In the genomic region with DNA sequence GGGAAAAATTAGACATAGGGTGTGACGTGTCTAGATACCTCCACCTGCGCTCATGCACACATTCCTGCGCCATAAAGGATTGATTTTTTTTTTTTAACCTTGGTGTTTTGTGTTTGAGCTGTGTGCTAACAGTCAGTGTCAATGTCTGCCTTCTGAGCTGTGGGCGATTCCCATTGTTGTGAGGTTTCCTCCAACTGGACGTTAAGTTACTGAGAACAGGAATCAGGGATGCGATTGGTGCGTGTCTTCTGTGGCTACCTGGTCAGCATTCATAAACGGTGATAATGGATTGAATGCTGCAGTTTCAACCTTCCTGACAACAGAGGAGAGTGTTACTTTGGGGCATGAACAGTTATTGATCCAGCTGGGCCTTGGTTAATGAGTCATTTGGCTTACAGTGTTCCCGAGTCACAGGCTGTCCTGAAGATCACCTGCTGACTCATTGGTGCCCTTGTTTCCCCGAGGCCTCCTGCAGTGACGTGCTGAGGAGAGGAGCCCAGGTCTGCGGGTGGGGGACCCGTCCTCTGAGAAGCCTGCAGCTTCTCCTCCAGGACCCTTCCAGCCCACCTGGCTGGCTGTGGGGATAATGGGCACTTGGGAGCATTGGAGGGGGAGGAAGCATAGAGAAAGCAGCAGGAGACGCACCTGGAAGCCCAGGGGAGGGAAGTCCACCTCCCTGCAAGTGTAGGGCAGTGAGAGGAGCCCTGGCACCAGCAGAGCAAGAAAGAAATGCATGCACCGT, we compare ENCODE assay signal across 12 cellular contexts. TPM values are rescaled to one million over a fixed set of nuclear protein-coding genes. Genes with fewer than 3 reads are reported as not detected.
DNase-seq lines count a peak whose midpoint lies in the region; ATAC-seq and TF ChIP-seq lines count a peak whose summit lies in the region.
"Had no signal": no experiment of that assay in that cellular context is flagged by ENCODE, and none has a peak within 500 bp of the region (broad histone marks: within the 10 kb centered on the region; RNA-seq: fewer than 3 reads in every experiment).

No MANE protein-coding gene starts in this region.

- no peaks in the 10 kb centered on the region for H3K27me3 ChIP-seq in CD8-positive, alpha-beta T cell (ENCODE audit: insufficient read depth, low read length)
- H3K27me3 ChIP-seq in adrenal gland: no peaks in the 10 kb centered on the region
- H3K27me3 ChIP-seq in left ventricle myocardium inferior (ENCODE audit: low read depth): no peaks in the 10 kb centered on the region
- H3K27me3 ChIP-seq: heart left ventricle, uterus had no signal

- H2AFZ ChIP-seq in OCI-LY7 (ENCODE audit: low read length): no peak overlapping the region

- H3K9me3 ChIP-seq in CD8-positive, alpha-beta T cell (ENCODE audit: low read length): no peaks in the 10 kb centered on the region
- no peaks in the 10 kb centered on the region for H3K9me3 ChIP-seq in adrenal gland (replicated peaks in 1 of 3)
- H3K9me3 ChIP-seq in OCI-LY7 (ENCODE audit: low read length): no peaks in the 10 kb centered on the region
- no peaks in the 10 kb centered on the region for H3K9me3 ChIP-seq in left ventricle myocardium inferior (replicated peaks)
- H3K9me3 ChIP-seq: heart left ventricle, uterus had no signal

- no TSS peak for BruUV-seq in OCI-LY7 (replicated peaks; lab: Mats Ljungman, UMichigan)

- H3K79me2 ChIP-seq in OCI-LY7 (ENCODE audit: insufficient read depth, low read depth, low read length): no peaks in the 10 kb centered on the region

- H3K9me3 Mint-ChIP-seq in CD8-positive, alpha-beta T cell: no peaks in the 10 kb centered on the region
- H3K9me3 Mint-ChIP-seq: nephron progenitor cell had no signal

- peaks cover 65% of the 10 kb centered on the region for H3K36me3 Mint-ChIP-seq in CD8-positive, alpha-beta T cell

- no peaks in the 10 kb centered on the region for H3K27me3 Mint-ChIP-seq in CD8-positive, alpha-beta T cell (ENCODE audit: low read depth)

- peak overlapping the region; percentile 42 for H3K27ac Mint-ChIP-seq in CD8-positive, alpha-beta T cell
- H3K27ac Mint-ChIP-seq: nephron progenitor cell had no signal

- no peak overlapping the region for H3K4me2 ChIP-seq in OCI-LY7 (ENCODE audit: low read length)

- H3K4me1 Mint-ChIP-seq in CD8-positive, alpha-beta T cell (ENCODE audit: low read depth): peaks cover 27% of the 10 kb centered on the region
- H3K4me1 Mint-ChIP-seq: nephron progenitor cell had no signal

- WGBS in adrenal gland, 4 donors: 36 to 61% (median 42%) methylated on average over 14 to 15 of the region's 15 CpGs

- TF ChIP-seq POLR2A in adrenal gland (IDR thresholded peaks at IDR 0.05) (peak in 1 of 2 donors; percentile 53), erythroblast (IDR thresholded peaks at IDR 0.05; ENCODE audit: low read length) (no peak)

- no peak for TF ChIP-seq CTCF in CD8-positive, alpha-beta T cell (IDR thresholded peaks at IDR 0.05)
- TF ChIP-seq CTCF in adrenal gland (IDR thresholded peaks at IDR 0.05) (no peak), OCI-LY7 (conservative IDR thresholded peaks at IDR 0.05; ENCODE audit: low read length) (no peak), left ventricle myocardium inferior (IDR thresholded peaks at IDR 0.05; ENCODE audit: borderline replicate concordance) (no peak)

- no peak for DNase-seq in CD8-positive, alpha-beta T cell
- DNase-seq in HPDE6-E6E7 (ENCODE audit: extremely low spot score) (peak; percentile 60), adrenal gland (peak; percentile 79 to 92 (median 89)), kidney tubule cell (ENCODE audit: low spot score) (peak; percentile 66), erythroblast (lab: John Stamatoyannopoulos, UW) (no peak), OCI-LY7 (ENCODE audit: low spot score) (no peak), left ventricle myocardium inferior (no peak), caudate nucleus (lab: John Stamatoyannopoulos, UW) (no peak)
- DNase-seq: aorta, heart left ventricle, nephron progenitor cell, uterus had no signal

- H3K4me3 Mint-ChIP-seq in CD8-positive, alpha-beta T cell: no peak overlapping the region
- H3K4me3 Mint-ChIP-seq: nephron progenitor cell had no signal

- POLR2A ChIA-PET in CD8-positive, alpha-beta T cell (lab: Charles Lee): no interaction called here
- POLR2A ChIA-PET in OCI-LY7 (lab: Charles Lee): no interaction called here

- no peak overlapping the region for H3K4me3 ChIP-seq in CD8-positive, alpha-beta T cell (ENCODE audit: low read depth, low read length)
- H3K4me3 ChIP-seq in adrenal gland (peak overlapping the region in 1 of 4 donors; percentile 10), OCI-LY7 (ENCODE audit: low read depth, low read length, poor library complexity, severe bottlenecking) (no peak overlapping the region), left ventricle myocardium inferior (no peak overlapping the region)
- H3K4me3 ChIP-seq: heart left ventricle, uterus had no signal

- no peak for ATAC-seq in CD8-positive, alpha-beta T cell

- H3K4me1 ChIP-seq in CD8-positive, alpha-beta T cell (ENCODE audit: insufficient read depth, low read length): peaks cover 10% of the 10 kb centered on the region
- H3K4me1 ChIP-seq in adrenal gland (replicated peaks in 1 of 2) (peaks cover 36 to 38% of the 10 kb centered on the region in 2 donors), OCI-LY7 (ENCODE audit: insufficient read depth, low read length, poor library complexity, severe bottlenecking) (peaks cover 5% of the 10 kb centered on the region), left ventricle myocardium inferior (no peaks in the 10 kb centered on the region)
- H3K4me1 ChIP-seq: uterus had no signal

- no peaks in the 10 kb centered on the region for H4K20me1 ChIP-seq in OCI-LY7 (ENCODE audit: insufficient read depth, low read length)

- H3K27ac ChIP-seq in CD8-positive, alpha-beta T cell (ENCODE audit: low read depth, low read length): no peak overlapping the region
- H3K27ac ChIP-seq in adrenal gland: peak overlapping the region; percentile 76 to 93 (median 83)
- no peak overlapping the region for H3K27ac ChIP-seq in OCI-LY7 (ENCODE audit: low read depth, low read length, poor library complexity, severe bottlenecking)
- no peak overlapping the region for H3K27ac ChIP-seq in left ventricle myocardium inferior (replicated peaks)
- no peak overlapping the region for H3K27ac ChIP-seq in caudate nucleus (ENCODE audit: low read depth, low read length)
- H3K27ac ChIP-seq: heart left ventricle, uterus had no signal

- H3K36me3 ChIP-seq in CD8-positive, alpha-beta T cell (ENCODE audit: insufficient read depth, low read length): peaks cover 8% of the 10 kb centered on the region
- no peaks in the 10 kb centered on the region for H3K36me3 ChIP-seq in adrenal gland (replicated peaks in 1 of 2)
- H3K36me3 ChIP-seq in OCI-LY7 (ENCODE audit: insufficient read depth, low read length): peaks cover 11% of the 10 kb centered on the region; the same call in 1 of the 2 replicates
- no peaks in the 10 kb centered on the region for H3K36me3 ChIP-seq in left ventricle myocardium inferior
- H3K36me3 ChIP-seq: uterus had no signal

- intact Hi-C loops in CD8-positive, alpha-beta T cell (cut with DNase I, micrococcal nuclease): loop anchor here in 1 of 2 experiments (10.0 kb wide), 1 partner anchor 58 kb away; no protein-coding TSS in a partner anchor
- intact Hi-C loops in adrenal gland (cut with DNase I): loop anchor here in 1 of 2 donors (10.0 kb wide), 1 partner anchor 298 kb away; no protein-coding TSS in a partner anchor
- intact Hi-C loops in OCI-LY7 (cut with micrococcal nuclease; ENCODE audit: unreplicated experiment): no loop called here
- intact Hi-C loops in left ventricle myocardium inferior (cut with micrococcal nuclease): no loop called here

- CTCF ChIA-PET in CD8-positive, alpha-beta T cell (lab: Charles Lee): interaction anchor here (0.9 to 3.4 kb wide), 4 partner anchors 102 to 194 kb away, joined by 3 to 20 read pairs (median 4); no protein-coding TSS in a partner anchor
- CTCF ChIA-PET in OCI-LY7 (lab: Charles Lee; ENCODE audit: unreplicated experiment): no interaction called here

- no peaks in the 10 kb centered on the region for H3K9me2 ChIP-seq in OCI-LY7 (ENCODE audit: insufficient read depth, low read length)

RNA-seq across cellular contexts. Expression of a gene that starts 25.8 kb away (rescaled TPM):
- 1 to 10 TPM in 1 of 2 experiments, under 1 TPM in 1; 0.31 to 1.2 TPM for total RNA-seq in CD8-positive, alpha-beta T cell
- 1 to 10 TPM; 1.1 to 9.6 (median 4.4) TPM for total RNA-seq in adrenal gland
- polyA plus RNA-seq in adrenal gland: 1 to 10 TPM; 3.2 to 4.7 (median 3.2) TPM
- not detected in 2 replicates for total RNA-seq in OCI-LY7 (2014; rRNA removed; shearing (Covaris generic))
- not detected in 2 replicates for total RNA-seq in OCI-LY7 (2022)
- not detected for total RNA-seq in left ventricle myocardium inferior

Comparison
In these comparisons a context has a peak if more than half of its experiments do, and no peak if none do; other contexts are left out.
1. DNase-seq: peak in HPDE6-E6E7 (single experiment), adrenal gland (7 of 7) and kidney tubule cell (single experiment); none in CD8-positive, alpha-beta T cell (0 of 7), erythroblast (0 of 2), OCI-LY7 (single experiment), left ventricle myocardium inferior (single experiment) and caudate nucleus (0 of 61).
2. H3K27ac ChIP-seq: peak in adrenal gland (5 of 5); none in CD8-positive, alpha-beta T cell (single experiment), OCI-LY7 (single experiment), left ventricle myocardium inferior (single experiment) and caudate nucleus (single experiment).